Comparison of ENCODE assay signal across 8 cellular contexts in the genomic region with DNA sequence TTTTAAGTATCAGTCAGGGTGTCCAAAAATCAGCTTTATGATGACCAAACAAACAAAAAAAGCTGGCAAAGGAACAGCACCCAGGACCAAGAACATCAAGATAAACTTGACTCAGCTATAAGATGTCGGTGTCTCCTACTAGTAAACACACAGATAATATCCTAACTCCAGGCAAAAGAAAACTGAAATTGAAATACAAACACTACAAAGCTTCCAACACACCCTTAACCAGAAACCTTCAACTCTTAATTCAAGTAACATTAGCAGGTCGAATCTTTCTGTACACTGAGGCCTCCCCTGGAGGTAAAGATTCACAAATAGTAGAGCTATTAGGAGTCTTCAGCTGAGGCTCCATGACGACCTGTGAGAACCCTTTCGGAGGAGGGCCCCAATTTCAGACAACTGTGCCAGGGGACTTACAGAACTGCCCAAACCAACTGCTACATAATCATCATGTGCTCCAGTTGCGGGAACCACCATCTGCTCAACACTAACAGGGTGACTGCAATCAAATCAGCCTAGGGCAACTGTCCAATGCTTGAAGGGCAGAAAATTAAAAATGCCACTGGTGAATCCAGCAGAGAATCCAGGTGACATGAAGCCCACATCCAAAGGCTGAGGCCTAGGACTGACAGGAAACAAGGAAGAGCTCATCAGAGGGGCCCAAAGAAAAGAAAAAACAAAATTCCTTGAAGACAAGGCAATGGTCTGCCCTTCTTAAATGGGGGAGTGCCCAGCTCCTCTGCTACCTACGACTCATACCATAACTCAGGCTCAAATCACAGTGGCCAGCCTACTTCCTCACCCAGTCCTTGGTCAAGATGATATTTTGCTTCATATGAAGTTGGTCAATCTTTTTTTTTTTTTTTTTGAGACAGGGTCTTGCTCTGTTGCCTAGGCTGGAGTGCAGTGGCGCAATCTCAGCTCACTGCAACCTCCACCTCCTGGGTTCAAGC. TPM values are rescaled to one million over a fixed set of nuclear protein-coding genes. Genes with fewer than 3 reads are reported as not detected.
A peak's percentile ranks its signal among the peaks of the same experiment; 100 is the strongest.
DNase-seq lines count a peak whose midpoint lies in the region; ATAC-seq, FAIRE-seq and TF ChIP-seq lines count a peak whose summit lies in the region.

No MANE protein-coding gene starts in this region.

- H3K27me3 Mint-ChIP-seq in T-helper 2 cell treated with Interferon-gamma antibody and Interleukin-4, amounts not matched to agents 5 μg/mL and 100 μg/mL, for 36 hours (ENCODE audit: low read depth): no peaks in the 10 kb centered on the region

- H3K4me3 ChIP-seq in left lung (no peak overlapping the region), mucosa of descending colon (no peak overlapping the region)

- no peaks in the 10 kb centered on the region for H3K9me3 ChIP-seq in left lung
- no peaks in the 10 kb centered on the region for H3K9me3 ChIP-seq in mucosa of descending colon

- H3K36me3 ChIP-seq in left lung (peaks cover 0 to 35% of the 10 kb centered on the region in 2 donors), mucosa of descending colon (ENCODE audit: low read depth) (no peaks in the 10 kb centered on the region)

- peak; percentile 33 for FAIRE-seq in GM18507 (lab: Jason Lieb, UNC)

- H3K27me3 ChIP-seq in left lung: no peaks in the 10 kb centered on the region

- H3K9me3 Mint-ChIP-seq in T-helper 2 cell treated with Interferon-gamma antibody and Interleukin-4, amounts not matched to agents 5 μg/mL and 100 μg/mL, for 36 hours: no peaks in the 10 kb centered on the region

- H3K27ac ChIP-seq in left lung: peak overlapping the region; percentile 22 to 67

- intact Hi-C loops in left lung (cut with DNase I): no loop called here
- intact Hi-C loops in mucosa of descending colon (cut with DNase I, micrococcal nuclease): no loop called here

- peak overlapping the region; percentile 70 for H3K4me3 Mint-ChIP-seq in T-helper 2 cell treated with Interferon-gamma antibody and Interleukin-4, amounts not matched to agents 5 μg/mL and 100 μg/mL, for 36 hours

- TF ChIP-seq CTCF in left lung (IDR thresholded peaks at IDR 0.05) (no peak), mucosa of descending colon (IDR thresholded peaks at IDR 0.05) (no peak)

- peaks cover 46% of the 10 kb centered on the region for H3K4me1 Mint-ChIP-seq in T-helper 2 cell treated with Interferon-gamma antibody and Interleukin-4, amounts not matched to agents 5 μg/mL and 100 μg/mL, for 36 hours (ENCODE audit: low read depth)

- peaks cover 69% of the 10 kb centered on the region for H3K36me3 Mint-ChIP-seq in T-helper 2 cell treated with Interferon-gamma antibody and Interleukin-4, amounts not matched to agents 5 μg/mL and 100 μg/mL, for 36 hours (ENCODE audit: low read depth)

- DNase-seq in GM18507 (ENCODE audit: extremely low spot score, insufficient read length, low read depth) (no peak), left lung (no peak), HPDE6-E6E7 (ENCODE audit: extremely low spot score) (no peak), mucosa of descending colon (no peak), NCI-H1417 (lab: John Stamatoyannopoulos, UW) (no peak), NCI-H187 treated with DMSO at 0.1 percent for 48 hours (lab: John Stamatoyannopoulos, UW) (no peak)
- DNase-seq in T-helper 2 cell treated with Interferon-gamma antibody and Interleukin-4, amounts not matched to agents 5 μg/mL and 100 μg/mL, for 36 hours (ENCODE audit: low spot score): no peak

- H3K4me1 ChIP-seq in left lung (peaks cover 17 to 40% of the 10 kb centered on the region in 2 donors), mucosa of descending colon (ENCODE audit: low read depth) (peaks cover 25% of the 10 kb centered on the region)

- H3K27ac Mint-ChIP-seq in T-helper 2 cell treated with Interferon-gamma antibody and Interleukin-4, amounts not matched to agents 5 μg/mL and 100 μg/mL, for 36 hours: peak overlapping the region; percentile 89

- ATAC-seq in HG02759 (IDR thresholded peaks at IDR 0.05; ENCODE audit: unreplicated experiment) (peak; percentile 63), left lung (peak; percentile 31), mucosa of descending colon (no peak)

RNA-seq across cellular contexts. Expression of gene XPNPEP1, which starts 20.0 kb away (rescaled TPM):
- total RNA-seq in left lung (10 to 100 TPM; 49.0 to 50.7 TPM), mucosa of descending colon (10 to 100 TPM; 66.6 to 97.7 (median 87.5) TPM)
